In the genomic region with DNA sequence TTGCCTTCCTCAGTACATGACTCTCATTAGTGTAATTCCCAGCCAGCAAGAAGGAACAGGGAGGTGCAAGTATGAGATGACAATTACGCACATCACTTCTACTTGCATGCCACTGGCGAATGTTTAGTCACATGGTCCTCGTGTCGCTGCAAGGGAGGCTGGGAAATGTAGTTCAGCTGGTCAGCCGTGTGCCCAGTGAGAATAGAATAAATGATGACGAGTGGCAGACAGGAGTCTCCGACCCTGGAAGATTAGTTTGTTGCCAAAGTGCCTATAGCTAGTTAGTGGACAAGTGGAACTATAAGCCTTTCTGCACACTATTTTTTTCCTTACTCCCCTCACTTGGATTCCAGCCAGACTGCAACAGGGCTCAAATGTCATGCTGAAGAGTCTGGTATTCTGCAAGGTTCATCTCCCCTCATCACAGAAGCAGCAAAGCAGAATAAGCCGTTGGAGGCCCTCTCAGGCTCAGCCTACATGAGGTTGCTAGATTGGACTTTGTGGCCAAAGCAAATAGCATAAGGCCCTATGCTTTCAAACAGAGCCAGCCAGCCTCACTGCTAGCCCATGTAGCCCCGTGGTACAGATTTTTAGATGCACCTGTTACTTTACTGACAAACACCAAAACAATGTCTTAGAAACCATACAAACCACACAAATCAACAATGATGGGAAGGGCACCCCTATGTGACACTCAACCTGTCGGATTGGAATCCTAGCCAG, we compare ENCODE assay signal across 9 cellular contexts. TPM values are rescaled to one million over a fixed set of nuclear protein-coding genes. Genes with fewer than 3 reads are reported as not detected.
DNase-seq lines count a peak whose midpoint lies in the region; ATAC-seq and TF ChIP-seq lines count a peak whose summit lies in the region.
"Had no signal": no experiment of that assay in that cellular context is flagged by ENCODE, and none has a peak within 500 bp of the region (broad histone marks: within the 10 kb centered on the region; RNA-seq: fewer than 3 reads in every experiment).

No MANE protein-coding gene starts in this region.

- ATAC-seq in HG03354 (IDR thresholded peaks at IDR 0.05; ENCODE audit: poor library complexity, severe bottlenecking, unreplicated experiment) (peak; percentile 59), Panc1 (peak; percentile 63; the same call in 1 of the 2 replicates), GM21576 (IDR thresholded peaks at IDR 0.05; ENCODE audit: unreplicated experiment) (no peak), GM19397 (IDR thresholded peaks at IDR 0.05; ENCODE audit: unreplicated experiment) (no peak)

- TF ChIP-seq CTCF in Panc1 (IDR thresholded peaks at IDR 0.05): no peak

- intact Hi-C loops in Panc1 (cut with micrococcal nuclease; ENCODE audit: unreplicated experiment): no loop called here

- no peak overlapping the region; a peak in 1 of 4 replicates for H3K4me3 ChIP-seq in Panc1 (ENCODE audit: low read depth in 2 of 2, low read length in 2 of 2)

- BruUV-seq in Panc1 (replicated peaks; lab: Mats Ljungman, UMichigan): no TSS peak

- in situ Hi-C loops in Panc1 (cut with HindIII; ENCODE audit: low pct_unique_long_range_greater_than_20kb, low sequenced_read_pairs): no loop called here

- H3K27me3 ChIP-seq in Panc1 (ENCODE audit: control insufficient read depth, insufficient read depth, low read length): peaks cover 8% of the 10 kb centered on the region; the same call in 1 of the 2 replicates

- H3K36me3 ChIP-seq in Panc1 (ENCODE audit: control insufficient read depth, insufficient read depth, low read length): no peaks in the 10 kb centered on the region

- CTCF ChIA-PET in Panc1 (lab: Charles Lee): no interaction called here

- H3K27ac ChIP-seq in Panc1 (ENCODE audit: low read length): no peak overlapping the region

- H3K4me1 ChIP-seq in Panc1 (ENCODE audit: control insufficient read depth, insufficient read depth, low read length): no peaks in the 10 kb centered on the region

- no peaks in the 10 kb centered on the region for H3K9me3 ChIP-seq in Panc1 (ENCODE audit: control insufficient read depth, insufficient read depth, low read depth, low read length)

- POLR2A ChIA-PET in Panc1 (lab: Charles Lee): no interaction called here

- peak; percentile 20 for DNase-seq in ELF-1 (ENCODE audit: low read depth, low spot score)
- DNase-seq in Panc1 (ENCODE audit: low read depth, low spot score): peak; percentile 4
- peak; percentile 48 for DNase-seq in iPS-NIHi7 (ENCODE audit: extremely low spot score)
- DNase-seq in stimulated activated CD4-positive, alpha-beta T cell treated with anti-CD3 and anti-CD28 coated beads, Interleukin-1b, Interleukin-23, amount 100 ng/mL, for 48 hours: no peak
- no peak for DNase-seq in activated CD4-positive, alpha-beta T cell treated with anti-CD3 and anti-CD28 coated beads for 48 hours

RNA-seq across cellular contexts. Expression of gene LINC00237, which starts 9.7 kb away (rescaled TPM):
- not detected for total RNA-seq in Panc1 (2021; ENCODE audit: unreplicated experiment)
- polyA plus RNA-seq in Panc1 (2012; ENCODE audit: insufficient read length): not detected
- total RNA-seq: kidney epithelial cell had no signal

RNA-seq across cellular contexts. Expression of gene KIZ, which starts 29.4 kb away (rescaled TPM):
- total RNA-seq in Panc1 (2021; ENCODE audit: unreplicated experiment): 6.5 TPM
- polyA plus RNA-seq in Panc1 (2012; ENCODE audit: insufficient read length): 5.5 TPM

Comparison
In these comparisons a context has a peak if more than half of its experiments do, and no peak if none do; other contexts are left out.
1. DNase-seq: peak in ELF-1 (single experiment), Panc1 (single experiment) and iPS-NIHi7 (single experiment); none in stimulated activated CD4-positive, alpha-beta T cell treated with anti-CD3 and anti-CD28 coated beads, Interleukin-1b, Interleukin-23, amount 100 ng/mL, for 48 hours (single experiment) and activated CD4-positive, alpha-beta T cell treated with anti-CD3 and anti-CD28 coated beads for 48 hours (single experiment).
2. ATAC-seq: peak in HG03354 (single experiment) and Panc1 (single experiment); none in GM21576 (single experiment) and GM19397 (single experiment).